In genomic region chr6:72132851-72133250, GRCh38 we compare ENCODE assay signal across 21 cellular contexts.
DNase-seq lines count a peak whose midpoint lies in the region; ATAC-seq and TF ChIP-seq lines count a peak whose summit lies in the region.
"Had no signal": no experiment of that assay in that cellular context is flagged by ENCODE, and none has a peak within 500 bp of the region (broad histone marks: within the 10 kb centered on the region; RNA-seq: fewer than 3 reads in every experiment).

No MANE protein-coding gene starts in this region.

- no peaks in the 10 kb centered on the region for H3K36me3 ChIP-seq in PC-3 (ENCODE audit: low read depth, low read length)

- BruUV-seq in PC-3 (replicated peaks; lab: Mats Ljungman, UMichigan) = no TSS peak

- H3K27me3 Mint-ChIP-seq in glutamatergic neuron (ENCODE audit: unreplicated experiment) = no peaks in the 10 kb centered on the region

- H3K27ac ChIP-seq in PC-3 (ENCODE audit: low read length) = no peak overlapping the region
- H3K27ac ChIP-seq: 22Rv1 had no signal

- DNase-seq in DMS53 (lab: John Stamatoyannopoulos, UW) (peak; percentile 45), DMS53 treated with DMSO at 0.1 percent for 48 hours (lab: John Stamatoyannopoulos, UW; ENCODE audit: unreplicated experiment) (no peak), PC-3 (peak; percentile 2), epithelial cell of proximal tubule (ENCODE audit: low read depth) (peak; percentile 3), renal cortical epithelial cell (ENCODE audit: low read depth) (peak; percentile 45), glutamatergic neuron (no peak)
- DNase-seq: DMS 273 treated with DMSO at 0.1 percent for 48 hours; Kasumi-1; MM.1S; NCI-H1092; NCI-H1436 treated with DMSO at 0.1 percent for 48 hours; NCI-H2029 treated with DMSO at 0.1 percent for 48 hours; NCI-H2171 treated with DMSO at 0.1 percent for 48 hours; NCI-H446 treated with DMSO at 0.1 percent for 48 hours; NK-92 treated with Interleukin-12 subunit alpha and Interleukin-12 subunit beta, amount 100 ng/mL, for 24 hours; Right ventricle myocardium superior had no signal

- H2AFZ ChIP-seq in PC-3 (ENCODE audit: low read length) = no peak overlapping the region

- intact Hi-C loops in PC-3 (cut with micrococcal nuclease) = no loop called here

- no peak overlapping the region for H3K4me2 ChIP-seq in PC-3 (ENCODE audit: low read length)

- TF ChIP-seq CTCF in PC-3 (conservative IDR thresholded peaks at IDR 0.05; ENCODE audit: low read depth, low read length) (no peak), epithelial cell of proximal tubule (conservative IDR thresholded peaks at IDR 0.05; ENCODE audit: low read depth, low read length) (no peak), glutamatergic neuron (IDR thresholded peaks at IDR 0.05; ENCODE audit: partially characterized antibody, unreplicated experiment) (no peak)

- H3K9me2 ChIP-seq in PC-3 (replicated peaks; ENCODE audit: low read length) = no peaks in the 10 kb centered on the region

- no peaks in the 10 kb centered on the region for H3K4me1 ChIP-seq in PC-3 (ENCODE audit: insufficient read depth, low read length)

- H3K27me3 ChIP-seq in PC-3 (ENCODE audit: low read length) = peaks cover 6% of the 10 kb centered on the region; the same call in 1 of the 2 replicates

- no peaks in the 10 kb centered on the region for H4K20me1 ChIP-seq in PC-3 (ENCODE audit: low read length)

- H3K79me2 ChIP-seq in PC-3 (ENCODE audit: low read length) = no peaks in the 10 kb centered on the region

- H3K4me3 Mint-ChIP-seq in glutamatergic neuron (ENCODE audit: unreplicated experiment) = no peak overlapping the region
- H3K4me3 Mint-ChIP-seq: HFFc6 had no signal

- no peaks in the 10 kb centered on the region for H3F3A ChIP-seq in PC-3 (ENCODE audit: low read length, unreplicated experiment)

- no peak overlapping the region for H3K9ac ChIP-seq in PC-3 (ENCODE audit: low read length)

- peaks cover 2% of the 10 kb centered on the region for H3K4me1 Mint-ChIP-seq in glutamatergic neuron (ENCODE audit: low read depth, unreplicated experiment)

- ATAC-seq in PC-3 (no peak), HG02852 (IDR thresholded peaks at IDR 0.05; ENCODE audit: unreplicated experiment) (no peak), HG03432 (IDR thresholded peaks at IDR 0.05; ENCODE audit: unreplicated experiment) (no peak)

- POLR2A ChIA-PET in PC-3 (lab: Charles Lee; ENCODE audit: unreplicated experiment) = no interaction called here

- no peaks in the 10 kb centered on the region for H3K9me3 ChIP-seq in PC-3 (ENCODE audit: low read length)

- no peaks in the 10 kb centered on the region for H3K9me3 Mint-ChIP-seq in glutamatergic neuron (ENCODE audit: unreplicated experiment)
- H3K9me3 Mint-ChIP-seq: HFFc6 had no signal

- CTCF ChIA-PET in PC-3 (lab: Charles Lee) = no interaction called here

- H3K4me3 ChIP-seq in PC-3 (ENCODE audit: low read length) (no peak overlapping the region), epithelial cell of proximal tubule (ENCODE audit: low read depth, low read length) (no peak overlapping the region)
- H3K4me3 ChIP-seq: GM12878 had no signal

- no peaks in the 10 kb centered on the region for H3K36me3 Mint-ChIP-seq in glutamatergic neuron (ENCODE audit: unreplicated experiment)

- H3K27ac Mint-ChIP-seq in glutamatergic neuron (ENCODE audit: unreplicated experiment) = no peak overlapping the region
- H3K27ac Mint-ChIP-seq: HFFc6 had no signal

Comparison
In these comparisons a context has a peak if more than half of its experiments do, and no peak if none do; other contexts are left out.
1. DNase-seq: peak in DMS53 (single experiment), PC-3 (single experiment), epithelial cell of proximal tubule (single experiment) and renal cortical epithelial cell (single experiment); none in DMS53 treated with DMSO at 0.1 percent for 48 hours (single experiment) and glutamatergic neuron (single experiment).